ENCODE assay signal across 15 cellular contexts in genomic region chr7:77200542-77200941, GRCh38. TPM values are rescaled to one million over a fixed set of nuclear protein-coding genes. Genes with fewer than 3 reads are reported as not detected.
DNase-seq lines count a peak whose midpoint lies in the region; ATAC-seq and TF ChIP-seq lines count a peak whose summit lies in the region.
"Had no signal": no experiment of that assay in that cellular context is flagged by ENCODE, and none has a peak within 500 bp of the region (broad histone marks: within the 10 kb centered on the region; RNA-seq: fewer than 3 reads in every experiment).

No MANE protein-coding gene starts in this region.

- no peaks in the 10 kb centered on the region for H3K9me3 Mint-ChIP-seq in T-helper 1 cell treated with Interleukin-12 subunit alpha and Interleukin-12 subunit beta and Interleukin-4 antibody, amounts not matched to agents 30 μg/mL and 1 μg/mL, for 36 hours

- H3K27ac Mint-ChIP-seq in T-helper 1 cell treated with Interleukin-12 subunit alpha and Interleukin-12 subunit beta and Interleukin-4 antibody, amounts not matched to agents 30 μg/mL and 1 μg/mL, for 36 hours = peak overlapping the region; percentile 78

- no peaks in the 10 kb centered on the region for H3K27me3 Mint-ChIP-seq in T-helper 1 cell treated with Interleukin-12 subunit alpha and Interleukin-12 subunit beta and Interleukin-4 antibody, amounts not matched to agents 30 μg/mL and 1 μg/mL, for 36 hours (ENCODE audit: low read depth)

- H3K9me3 ChIP-seq in KOPT-K1 (ENCODE audit: insufficient read depth, low read length, poor library complexity, severe bottlenecking) (no peaks in the 10 kb centered on the region), ascending aorta (no peaks in the 10 kb centered on the region), spleen (no peaks in the 10 kb centered on the region)
- H3K9me3 ChIP-seq: A549, right atrium auricular region, SJSA1 had no signal

- peak overlapping the region; percentile 78 for H3K27ac ChIP-seq in KOPT-K1 (ENCODE audit: low read depth, low read length, poor library complexity, severe bottlenecking)
- H3K27ac ChIP-seq in ascending aorta = peak overlapping the region; percentile 73 to 82
- peak overlapping the region; percentile 71 to 90 (median 84) for H3K27ac ChIP-seq in spleen
- H3K27ac ChIP-seq: A549, SJSA1 had no signal

- H3K36me3 Mint-ChIP-seq in T-helper 1 cell treated with Interleukin-12 subunit alpha and Interleukin-12 subunit beta and Interleukin-4 antibody, amounts not matched to agents 30 μg/mL and 1 μg/mL, for 36 hours (ENCODE audit: low read depth) = peaks cover 16% of the 10 kb centered on the region

- H3K4me1 ChIP-seq in ascending aorta (peaks cover 0 to 8% of the 10 kb centered on the region in 2 donors), spleen (peaks cover 0 to 74% (median 30%) of the 10 kb centered on the region in 6 donors)
- H3K4me1 ChIP-seq: A549, SJSA1 had no signal

- peaks cover 47% of the 10 kb centered on the region for H3K4me1 Mint-ChIP-seq in T-helper 1 cell treated with Interleukin-12 subunit alpha and Interleukin-12 subunit beta and Interleukin-4 antibody, amounts not matched to agents 30 μg/mL and 1 μg/mL, for 36 hours (ENCODE audit: low read depth)

- no peaks in the 10 kb centered on the region for H3K27me3 ChIP-seq in ascending aorta
- H3K27me3 ChIP-seq in spleen (replicated peaks in 1 of 7) = no peaks in the 10 kb centered on the region
- H3K27me3 ChIP-seq: right atrium auricular region, SJSA1 had no signal

- TF ChIP-seq CTCF in ascending aorta (IDR thresholded peaks at IDR 0.05) (no peak), spleen (IDR thresholded peaks at IDR 0.05 in 8 of 11, conservative IDR thresholded peaks at IDR 0.05 in 3 of 11) (no peak)

- H3K4me3 ChIP-seq in ascending aorta = peak overlapping the region; percentile 57 to 74
- peak overlapping the region in 2 of 8 donors; percentile 50 to 71 for H3K4me3 ChIP-seq in spleen
- H3K4me3 ChIP-seq: A549, SJSA1 had no signal

- intact Hi-C loops in ascending aorta (cut with DNase I) (no loop called here), spleen (cut with DNase I; ENCODE audit: low total_unique reads) (no loop called here)

- H3K36me3 ChIP-seq in KOPT-K1 (ENCODE audit: insufficient read depth, low read length) = no peaks in the 10 kb centered on the region
- H3K36me3 ChIP-seq in ascending aorta = no peaks in the 10 kb centered on the region
- H3K36me3 ChIP-seq in spleen = no peaks in the 10 kb centered on the region
- H3K36me3 ChIP-seq: right atrium auricular region, SJSA1 had no signal

- TF ChIP-seq POLR2A in spleen (IDR thresholded peaks at IDR 0.05) = no peak

- no peak for ATAC-seq in HG03378 (IDR thresholded peaks at IDR 0.05; ENCODE audit: unreplicated experiment)
- no peak for ATAC-seq in HG02763 (IDR thresholded peaks at IDR 0.05; ENCODE audit: unreplicated experiment)
- ATAC-seq: A549 had no signal

- peak overlapping the region; percentile 72 for H3K4me3 Mint-ChIP-seq in T-helper 1 cell treated with Interleukin-12 subunit alpha and Interleukin-12 subunit beta and Interleukin-4 antibody, amounts not matched to agents 30 μg/mL and 1 μg/mL, for 36 hours

- WGBS in spleen, 5 donors = 69 to 78% (median 71%) methylated on average over 2 of the region's 2 CpGs

- DNase-seq in T-helper 1 cell = no peak
- DNase-seq in ascending aorta (ENCODE audit: low spot score in 2 of 2) = no peak
- no peak for DNase-seq in spleen
- DNase-seq in NCI-H82 treated with DMSO at 0.1 percent for 48 hours (lab: John Stamatoyannopoulos, UW; ENCODE audit: unreplicated experiment) = no peak
- DNase-seq: activated CD4-positive, alpha-beta T cell treated with anti-CD3 and anti-CD28 coated beads, Interleukin-2, amount 50 U/mL, for 4 hours; KBM-7; NCI-H446 had no signal

RNA-seq across cellular contexts. Expression of gene FGL2, which starts 0.9 kb away (rescaled TPM):
- 77.9 TPM for total RNA-seq in ascending aorta
- 100 to 1,000 TPM in 6 of 7 donors, 10 to 100 TPM in 1; 97.8 to 204 (median 134) TPM for total RNA-seq in spleen
- 10 to 100 TPM; 13.2 to 14.5 (median 13.7) TPM for polyA plus RNA-seq in spleen
- total RNA-seq: endothelial cell of umbilical vein had no signal
- polyA plus RNA-seq: A549, endothelial cell of umbilical vein had no signal
